Comparison of ENCODE assay signal across 10 cellular contexts in genomic region chr16:55322327-55322726, GRCh38. TPM values are rescaled to one million over a fixed set of nuclear protein-coding genes. Genes with fewer than 3 reads are reported as not detected.
"Had no signal": no experiment of that assay in that cellular context is flagged by ENCODE, and none has a peak within 500 bp of the region (broad histone marks: within the 10 kb centered on the region; RNA-seq: fewer than 3 reads in every experiment).

No MANE protein-coding gene starts in this region.

- DNase-seq: H7, HFFc6, KG1 had no signal

- H3K9me3 ChIP-seq: HAP-1 had no signal

- H3K36me3 Mint-ChIP-seq: IgD-negative memory B cell had no signal

- H3K9me3 Mint-ChIP-seq: GM23338, HFFc6, IgD-negative memory B cell had no signal

- H3K4me1 ChIP-seq: HAP-1 had no signal

- H3K27ac ChIP-seq: HL-60 had no signal

- H3K4me3 ChIP-seq: HAP-1 had no signal

- H3K4me3 Mint-ChIP-seq: HFFc6, IgD-negative memory B cell had no signal

- ATAC-seq: GM23338, HCT116 had no signal

- H3K36me3 ChIP-seq: HAP-1 had no signal

- H3K27ac Mint-ChIP-seq: GM23338, HFFc6, IgD-negative memory B cell had no signal

RNA-seq across cellular contexts. Expression of gene IRX6, which starts 1.7 kb away (rescaled TPM):
- total RNA-seq: GM23338, H4, H7, HFFc6, HT1080 had no signal
- polyA plus RNA-seq: IgD-negative memory B cell had no signal
